9 cellular contexts compared by ENCODE assay signal in genomic region chr1:192474080-192474683, GRCh38.
DNase-seq lines count a peak whose midpoint lies in the region; ATAC-seq and TF ChIP-seq lines count a peak whose summit lies in the region.
"Had no signal": no experiment of that assay in that cellular context is flagged by ENCODE, and none has a peak within 500 bp of the region (broad histone marks: within the 10 kb centered on the region; RNA-seq: fewer than 3 reads in every experiment).

No MANE protein-coding gene starts in this region.

- no peak overlapping the region for H3K4me3 ChIP-seq in GM12875 (ENCODE audit: low read depth, low read length)
- H3K4me3 ChIP-seq in cardiac fibroblast (replicated peaks in 1 of 2; ENCODE audit: low read depth in 2 of 2, low read length in 2 of 2) = no peak overlapping the region
- H3K4me3 ChIP-seq: HAP-1 had no signal

- H3K4me3 Mint-ChIP-seq in mesothelial cell of epicardium = no peak overlapping the region
- no peak overlapping the region for H3K4me3 Mint-ChIP-seq in activated T-helper 17 cell treated with anti-CD3 and anti-CD28 coated beads, Interleukin-2, amount 50 U/mL, for 72 hours

- no peaks in the 10 kb centered on the region for H3K9me3 Mint-ChIP-seq in mesothelial cell of epicardium
- H3K9me3 Mint-ChIP-seq in activated T-helper 17 cell treated with anti-CD3 and anti-CD28 coated beads, Interleukin-2, amount 50 U/mL, for 72 hours = no peaks in the 10 kb centered on the region

- TF ChIP-seq CTCF in GM12875 (IDR thresholded peaks at IDR 0.05; ENCODE audit: borderline replicate concordance, insufficient read depth, low read depth, low read length) (peak; percentile 40; the same call in 1 of the 2 replicates), cardiac fibroblast (IDR thresholded peaks at IDR 0.05; ENCODE audit: low read depth, low read length) (peak; percentile 31), mesothelial cell of epicardium (IDR thresholded peaks at IDR 0.05; ENCODE audit: unreplicated experiment) (peak; percentile 93)

- ATAC-seq in HG02588 (IDR thresholded peaks at IDR 0.05; ENCODE audit: unreplicated experiment) = no peak
- ATAC-seq in activated T-helper 17 cell treated with anti-CD3 and anti-CD28 coated beads, Interleukin-2, amount 50 U/mL, for 72 hours (replicated peaks) = no peak

- H3K27ac Mint-ChIP-seq in mesothelial cell of epicardium = no peak overlapping the region
- no peak overlapping the region for H3K27ac Mint-ChIP-seq in activated T-helper 17 cell treated with anti-CD3 and anti-CD28 coated beads, Interleukin-2, amount 50 U/mL, for 72 hours

- DNase-seq in AG08396 (ENCODE audit: low spot score) (peak; percentile 29), NCI-H510A treated with DMSO at 0.1 percent for 48 hours (lab: John Stamatoyannopoulos, UW) (peak; percentile 68), cardiac fibroblast (ENCODE audit: low read depth in 2 of 2) (peak; percentile 52 to 59), mesothelial cell of epicardium (ENCODE audit: low spot score in 2 of 2, unreplicated experiment in 2 of 2) (no peak)
- DNase-seq in activated naive CD4-positive, alpha-beta T cell (lab: John Stamatoyannopoulos, UW) = no peak

- H3K4me1 Mint-ChIP-seq in mesothelial cell of epicardium = no peaks in the 10 kb centered on the region
- H3K4me1 Mint-ChIP-seq in activated T-helper 17 cell treated with anti-CD3 and anti-CD28 coated beads, Interleukin-2, amount 50 U/mL, for 72 hours = no peaks in the 10 kb centered on the region

- peaks cover 2% of the 10 kb centered on the region for H3K27me3 Mint-ChIP-seq in mesothelial cell of epicardium (ENCODE audit: low read depth)
- H3K27me3 Mint-ChIP-seq in activated T-helper 17 cell treated with anti-CD3 and anti-CD28 coated beads, Interleukin-2, amount 50 U/mL, for 72 hours = peaks cover 14% of the 10 kb centered on the region

- no peaks in the 10 kb centered on the region for H3K36me3 Mint-ChIP-seq in mesothelial cell of epicardium
- no peaks in the 10 kb centered on the region for H3K36me3 Mint-ChIP-seq in activated T-helper 17 cell treated with anti-CD3 and anti-CD28 coated beads, Interleukin-2, amount 50 U/mL, for 72 hours (ENCODE audit: low read depth)

Comparison
In these comparisons a context has a peak if more than half of its experiments do, and no peak if none do; other contexts are left out.
1. DNase-seq: peak in AG08396 (single experiment), NCI-H510A treated with DMSO at 0.1 percent for 48 hours (single experiment) and cardiac fibroblast (2 of 2); none in mesothelial cell of epicardium (0 of 2) and activated naive CD4-positive, alpha-beta T cell (0 of 4).
2. CTCF ChIP-seq: peak in every context shown above with its lines; median percentile 93 in mesothelial cell of epicardium; 40 in GM12875; 31 in cardiac fibroblast.